ENCODE assay signal across 1 cellular context in genomic region chr2:39424951-39425350, GRCh38.
TF ChIP-seq lines count a peak whose summit lies in the region.

No MANE protein-coding gene starts in this region.

TF ChIP-seq in H1, 55 proteins besides CTCF, POLR2A, EP300 and RAD21:
- TF ChIP-seq PHF8 (conservative IDR thresholded peaks at IDR 0.05; ENCODE audit: low read depth, low read length): no peak
- TF ChIP-seq MAFK (IDR thresholded peaks at IDR 0.05; ENCODE audit: low read depth, low read length): peak; percentile 55
